In genomic region chrX:40085086-40085551, GRCh38 we compare ENCODE assay signal across 9 cellular contexts. TPM values are rescaled to one million over a fixed set of nuclear protein-coding genes. Genes with fewer than 3 reads are reported as not detected.
DNase-seq lines count a peak whose midpoint lies in the region; ATAC-seq, FAIRE-seq and TF ChIP-seq lines count a peak whose summit lies in the region.
"Had no signal": no experiment of that assay in that cellular context is flagged by ENCODE, and none has a peak within 500 bp of the region (broad histone marks: within the 10 kb centered on the region; RNA-seq: fewer than 3 reads in every experiment).

No MANE protein-coding gene starts in this region.

- no peak overlapping the region for H3K4me3 ChIP-seq in DOHH2 (ENCODE audit: low read length)
- no peak overlapping the region for H3K4me3 ChIP-seq in endothelial cell of umbilical vein (replicated peaks in 1 of 3; ENCODE audit: insufficient read depth in 1 of 3, low read depth in 1 of 3, low read length in 3 of 3)
- H3K4me3 ChIP-seq in pancreas, result no peak overlapping the region
- H3K4me3 ChIP-seq in effector memory CD4-positive, alpha-beta T cell (ENCODE audit: insufficient read depth, low read depth, low read length, poor library complexity, severe bottlenecking), result no peak overlapping the region

- no peak overlapping the region for H3K9ac ChIP-seq in endothelial cell of umbilical vein (replicated peaks; ENCODE audit: extremely low read depth, insufficient read depth, low read length)

- FAIRE-seq in endothelial cell of umbilical vein (lab: Jason Lieb, UNC), result peak; percentile 84
- no peak for FAIRE-seq in pancreas (lab: Jason Lieb, UNC)
- FAIRE-seq: endometrium had no signal

- H3F3A ChIP-seq in DOHH2 (ENCODE audit: control insufficient read depth, insufficient read depth), result no peaks in the 10 kb centered on the region

- POLR2A ChIA-PET in endothelial cell of umbilical vein (lab: Charles Lee), result interaction anchor here (0.6 kb wide), 1 partner anchor 11 kb away, joined by 4 read pairs; no protein-coding TSS in a partner anchor

- H3K9me3 ChIP-seq in DOHH2 (ENCODE audit: control insufficient read depth, insufficient read depth, low read length), result no peaks in the 10 kb centered on the region
- no peaks in the 10 kb centered on the region for H3K9me3 ChIP-seq in endothelial cell of umbilical vein (replicated peaks; ENCODE audit: control insufficient read depth, insufficient read depth, low read length)
- no peaks in the 10 kb centered on the region for H3K9me3 ChIP-seq in pancreas
- no peaks in the 10 kb centered on the region for H3K9me3 ChIP-seq in effector memory CD4-positive, alpha-beta T cell (ENCODE audit: control insufficient read depth, low read length)

- WGBS in pancreas, 2 donors, result 8 to 11% methylated on average over 20 of the region's 20 CpGs

- TF ChIP-seq CTCF in DOHH2 (IDR thresholded peaks at IDR 0.05; ENCODE audit: low read depth, low read length, poor library complexity, severe bottlenecking) (no peak), endothelial cell of umbilical vein (IDR thresholded peaks at IDR 0.05; ENCODE audit: extremely low read depth in 1 of 2, insufficient read depth in 1 of 2, low read depth in 1 of 2, low read length in 2 of 2) (no peak), pancreas (IDR thresholded peaks at IDR 0.05) (no peak)

- TF ChIP-seq POLR2A in endothelial cell of umbilical vein (IDR thresholded peaks at IDR 0.05; ENCODE audit: low read depth, low read length), result no peak

- dilution Hi-C loops in endothelial cell of umbilical vein (cut with MboI; ENCODE audit: extremely low pct_ligation_motif_present, low sequenced_read_pairs), result no loop called here

- no peaks in the 10 kb centered on the region for H3K9me1 ChIP-seq in endothelial cell of umbilical vein (replicated peaks; ENCODE audit: control insufficient read depth, extremely low read depth, insufficient read depth, low read length)

- in situ Hi-C loops in G401 (cut with HindIII; ENCODE audit: low sequenced_read_pairs), result no loop called here

- H3K27ac ChIP-seq in DOHH2 (ENCODE audit: low read depth, low read length), result no peak overlapping the region
- H3K27ac ChIP-seq in endothelial cell of umbilical vein (ENCODE audit: insufficient read depth, low read depth, low read length), result no peak overlapping the region
- H3K27ac ChIP-seq in pancreas, result peak overlapping the region in 3 of 4 donors; percentile 51 to 71 (median 70)
- no peak overlapping the region for H3K27ac ChIP-seq in effector memory CD4-positive, alpha-beta T cell (ENCODE audit: insufficient read depth, low read length, poor library complexity, severe bottlenecking)

- no peak overlapping the region for H2AFZ ChIP-seq in endothelial cell of umbilical vein (ENCODE audit: low read depth, low read length)

- H3K79me2 ChIP-seq in DOHH2 (ENCODE audit: control insufficient read depth, low read length) (peaks cover 99% of the 10 kb centered on the region), endothelial cell of umbilical vein (ENCODE audit: control insufficient read depth, insufficient read depth, low read length) (peaks cover 59% of the 10 kb centered on the region)

- DNase-seq in NCI-H1048 (lab: John Stamatoyannopoulos, UW), result peak; percentile 4
- peak; percentile 9 for DNase-seq in endothelial cell of umbilical vein (ENCODE audit: low read depth, low spot score)
- peak in 3 of 6 donors; percentile 17 to 60 (median 40) for DNase-seq in pancreas
- DNase-seq in effector memory CD4-positive, alpha-beta T cell, result no peak
- DNase-seq in G401 (ENCODE audit: low spot score), result no peak

- intact Hi-C loops in endothelial cell of umbilical vein (cut with micrococcal nuclease), result no loop called here
- intact Hi-C loops in pancreas (cut with DNase I), result no loop called here

- H3K36me3 ChIP-seq in DOHH2 (ENCODE audit: control insufficient read depth, low read length) (no peaks in the 10 kb centered on the region), endothelial cell of umbilical vein (ENCODE audit: control insufficient read depth in 2 of 2, extremely low read depth in 1 of 2, insufficient read depth in 2 of 2, low read length in 2 of 2) (no peaks in the 10 kb centered on the region), pancreas (no peaks in the 10 kb centered on the region)
- no peaks in the 10 kb centered on the region for H3K36me3 ChIP-seq in effector memory CD4-positive, alpha-beta T cell (ENCODE audit: control insufficient read depth, insufficient read depth, low read length)

- peak overlapping the region; percentile 39; the same call in 1 of the 2 replicates for H3K4me2 ChIP-seq in DOHH2 (ENCODE audit: low read length)
- no peak overlapping the region for H3K4me2 ChIP-seq in endothelial cell of umbilical vein (ENCODE audit: insufficient read depth, low read length)

- H3K9me2 ChIP-seq in DOHH2 (replicated peaks; ENCODE audit: control insufficient read depth, low read length), result no peaks in the 10 kb centered on the region

- peak; percentile 19 to 43 (median 27) for ATAC-seq in pancreas
- no peak for ATAC-seq in GM21367 (IDR thresholded peaks at IDR 0.05; ENCODE audit: unreplicated experiment)
- ATAC-seq in HG03045 (IDR thresholded peaks at IDR 0.05; ENCODE audit: unreplicated experiment), result no peak

- H3K4me1 ChIP-seq in DOHH2 (ENCODE audit: control insufficient read depth, low read length) (peaks cover 48% of the 10 kb centered on the region), endothelial cell of umbilical vein (ENCODE audit: control insufficient read depth, extremely low read depth, insufficient read depth, low read length) (peaks cover 9% of the 10 kb centered on the region), pancreas (peaks cover 0 to 32% (median 0%) of the 10 kb centered on the region in 3 donors)
- H3K4me1 ChIP-seq in effector memory CD4-positive, alpha-beta T cell (ENCODE audit: control insufficient read depth, insufficient read depth, low read length, poor library complexity, severe bottlenecking), result peaks cover 21% of the 10 kb centered on the region

- H3K27me3 ChIP-seq in DOHH2 (ENCODE audit: control insufficient read depth, low read length), result no peaks in the 10 kb centered on the region
- no peaks in the 10 kb centered on the region for H3K27me3 ChIP-seq in endothelial cell of umbilical vein (ENCODE audit: control insufficient read depth in 2 of 2, insufficient read depth in 2 of 2, low read length in 2 of 2)
- peaks cover 0 to 9% (median 0%) of the 10 kb centered on the region in 4 donors for H3K27me3 ChIP-seq in pancreas
- H3K27me3 ChIP-seq in effector memory CD4-positive, alpha-beta T cell (replicated peaks; ENCODE audit: control insufficient read depth, insufficient read depth, low read length, poor library complexity, severe bottlenecking), result no peaks in the 10 kb centered on the region

- CTCF ChIA-PET in endothelial cell of umbilical vein (lab: Charles Lee), result interaction anchor here (1.1 kb wide), 1 partner anchor 354 kb away, joined by 3 read pairs; no protein-coding TSS in a partner anchor

- BruUV-seq in endothelial cell of umbilical vein (replicated peaks; lab: Mats Ljungman, UMichigan), result no TSS peak

- peaks cover 3% of the 10 kb centered on the region for H4K20me1 ChIP-seq in DOHH2 (ENCODE audit: control insufficient read depth, insufficient read depth, low read depth, low read length)
- H4K20me1 ChIP-seq in endothelial cell of umbilical vein (replicated peaks; ENCODE audit: control insufficient read depth, extremely low read depth, insufficient read depth, low read length), result no peaks in the 10 kb centered on the region

TF ChIP-seq in endothelial cell of umbilical vein, 7 proteins besides CTCF, POLR2A, EP300 and RAD21:
- no peak for TF ChIP-seq EZH2 (IDR thresholded peaks at IDR 0.05; ENCODE audit: borderline replicate concordance, low read depth, low read length, severe bottlenecking)
- no peak for TF ChIP-seq FOS (IDR thresholded peaks at IDR 0.05; ENCODE audit: borderline replicate concordance, insufficient read depth, low read length)
- no peak for TF ChIP-seq POLR2AphosphoS5 (IDR thresholded peaks at IDR 0.05; ENCODE audit: insufficient read depth, low read depth, low read length)
- no peak for TF ChIP-seq MYC (IDR thresholded peaks at IDR 0.05; ENCODE audit: low read depth, low read length)
- no peak for TF ChIP-seq GATA2 (IDR thresholded peaks at IDR 0.05; ENCODE audit: insufficient read depth, insufficient read length, low read depth, low read length)
- TF ChIP-seq MAX (IDR thresholded peaks at IDR 0.05; ENCODE audit: insufficient read depth, insufficient read length), result no peak
- no peak for TF ChIP-seq JUN (IDR thresholded peaks at IDR 0.05; ENCODE audit: borderline replicate concordance, insufficient read depth, insufficient read length, low read depth)

RNA-seq across cellular contexts. Expression of gene BCOR, which starts 12.6 kb away (rescaled TPM):
- total RNA-seq in endothelial cell of umbilical vein (23.9 and 24.2 TPM in 2 replicates), pancreas (10 to 100 TPM in 5 of 6 donors, 1 to 10 TPM in 1; 9.8 to 18.4 (median 13.2) TPM)
- polyA plus RNA-seq in endothelial cell of umbilical vein (10.1 and 11.9 TPM in 2 replicates), pancreas (10 to 100 TPM in 1 of 2 donors, 1 to 10 TPM in 1; 6.3 to 14.3 TPM)
- polyA plus RNA-seq in endothelial cell of umbilical vein (2011; cell fraction: cytosol; rRNA removed), result 11.0 and 11.3 TPM in 2 replicates
- polyA plus RNA-seq in endothelial cell of umbilical vein (2011; cell fraction: nucleus; rRNA removed), result 15.7 and 18.2 TPM in 2 replicates
- polyA plus RNA-seq in endothelial cell of umbilical vein (2012), result 19.4 and 20.9 TPM in 2 replicates
- 17.8 and 20.6 TPM in 2 replicates for polyA minus RNA-seq in endothelial cell of umbilical vein
- polyA minus RNA-seq in endothelial cell of umbilical vein (2011; cell fraction: cytosol; rRNA and poly(A)+ RNA removed), result 25.7 TPM
- polyA minus RNA-seq in endothelial cell of umbilical vein (2011; cell fraction: nucleus; rRNA and poly(A)+ RNA removed), result 12.8 and 13.3 TPM in 2 replicates
- total RNA-seq in G401 (2014; rRNA removed; shearing (Covaris generic)), result 21.3 and 28.8 TPM in 2 replicates

Comparison
In these comparisons a context has a peak if more than half of its experiments do, and no peak if none do; other contexts are left out.
1. H3K27ac ChIP-seq: peak in pancreas (3 of 4); none in DOHH2 (single experiment), endothelial cell of umbilical vein (single experiment) and effector memory CD4-positive, alpha-beta T cell (single experiment).
2. DNase-seq: peak in NCI-H1048 (single experiment) and endothelial cell of umbilical vein (single experiment); none in effector memory CD4-positive, alpha-beta T cell (0 of 3) and G401 (single experiment).
3. ATAC-seq: peak in pancreas (4 of 4); none in GM21367 (single experiment) and HG03045 (single experiment).